Comparison of ENCODE assay signal across 20 cellular contexts in genomic region chr2:235676536-235676799, GRCh38.
DNase-seq lines count a peak whose midpoint lies in the region; ATAC-seq, FAIRE-seq and TF ChIP-seq lines count a peak whose summit lies in the region.
"Had no signal": no experiment of that assay in that cellular context is flagged by ENCODE, and none has a peak within 500 bp of the region (broad histone marks: within the 10 kb centered on the region; RNA-seq: fewer than 3 reads in every experiment).

No MANE protein-coding gene starts in this region.

- peaks cover 97% of the 10 kb centered on the region for H3K4me1 ChIP-seq in BLaER1

- no peak for ATAC-seq in GM19455 (IDR thresholded peaks at IDR 0.05; ENCODE audit: unreplicated experiment)
- no peak for ATAC-seq in GM21515 (IDR thresholded peaks at IDR 0.05; ENCODE audit: unreplicated experiment)
- ATAC-seq: GM12878 had no signal

- no peaks in the 10 kb centered on the region for H3K9me3 ChIP-seq in BLaER1

- H4K20me1 ChIP-seq in BLaER1, result peaks cover 100% of the 10 kb centered on the region

- peak overlapping the region in 1 of 5 experiments; percentile 27 for H3K27ac Mint-ChIP-seq in brain
- H3K27ac Mint-ChIP-seq: CD4-positive, CD25-positive, alpha-beta regulatory T cell had no signal

- no peaks in the 10 kb centered on the region for H3K36me3 ChIP-seq in BLaER1

- no peaks in the 10 kb centered on the region for H3K27me3 ChIP-seq in BLaER1

- peaks cover 28% of the 10 kb centered on the region for H3K36me3 Mint-ChIP-seq in brain
- H3K36me3 Mint-ChIP-seq: CD4-positive, CD25-positive, alpha-beta regulatory T cell had no signal

- no peak overlapping the region for H3K9ac ChIP-seq in BLaER1

- no peak for TF ChIP-seq CTCF in brain (conservative IDR thresholded peaks at IDR 0.05)

- peak; percentile 9 for DNase-seq in HCEC 1CT
- no peak for DNase-seq in frontal cortex (ENCODE audit: low spot score in 2 of 2)
- no peak for DNase-seq in 8988T
- no peak for DNase-seq in stimulated activated CD4-positive, alpha-beta T cell treated with anti-CD3 and anti-CD28 coated beads, Interleukin-4, amount 100 ng/mL, for 24 hours
- DNase-seq: CD4-positive, CD25-positive, alpha-beta regulatory T cell; DMS 273 treated with DMSO at 0.1 percent for 48 hours; DMS79 treated with DMSO at 0.1 percent for 48 hours; KBM-7; NCI-H1105; NCI-H2029 treated with DMSO at 0.1 percent for 48 hours; NCI-H774; SHP77; SW 1271 had no signal

- FAIRE-seq in frontal cortex (lab: Jason Lieb, UNC), result peak; percentile 34
- FAIRE-seq: GM12878, H1 had no signal

- peaks cover 84% of the 10 kb centered on the region for H3K4me1 Mint-ChIP-seq in brain

- peak overlapping the region in 3 of 5 experiments; percentile 0 to 60 (median 40) for H3K4me3 Mint-ChIP-seq in brain
- H3K4me3 Mint-ChIP-seq: CD4-positive, CD25-positive, alpha-beta regulatory T cell had no signal

- peak overlapping the region; percentile 69 for H3K4me2 ChIP-seq in BLaER1

- H3K27me3 Mint-ChIP-seq in brain, result peaks cover 6% of the 10 kb centered on the region

- peaks cover 0 to 3% (median 0%) of the 10 kb centered on the region in 5 experiments for H3K9me3 Mint-ChIP-seq in brain

- no peak overlapping the region for H3K4me3 ChIP-seq in BLaER1
- H3K4me3 ChIP-seq: GM12878, SK-N-MC had no signal

- no peak overlapping the region for H3K27ac ChIP-seq in BLaER1
- H3K27ac ChIP-seq: SK-N-MC had no signal
